3 cellular contexts compared by ENCODE assay signal in genomic region chr5:138339464-138339863, GRCh38.
TF ChIP-seq lines count a peak whose summit lies in the region.

No MANE protein-coding gene starts in this region.

TF ChIP-seq in A549, 52 proteins besides CTCF, POLR2A, EP300 and RAD21:
- TF ChIP-seq, protein P1, sequence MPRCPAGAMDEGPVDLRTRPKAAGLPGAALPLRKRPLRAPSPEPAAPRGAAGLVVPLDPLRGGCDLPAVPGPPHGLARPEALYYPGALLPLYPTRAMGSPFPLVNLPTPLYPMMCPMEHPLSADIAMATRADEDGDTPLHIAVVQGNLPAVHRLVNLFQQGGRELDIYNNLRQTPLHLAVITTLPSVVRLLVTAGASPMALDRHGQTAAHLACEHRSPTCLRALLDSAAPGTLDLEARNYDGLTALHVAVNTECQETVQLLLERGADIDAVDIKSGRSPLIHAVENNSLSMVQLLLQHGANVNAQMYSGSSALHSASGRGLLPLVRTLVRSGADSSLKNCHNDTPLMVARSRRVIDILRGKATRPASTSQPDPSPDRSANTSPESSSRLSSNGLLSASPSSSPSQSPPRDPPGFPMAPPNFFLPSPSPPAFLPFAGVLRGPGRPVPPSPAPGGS (IDR thresholded peaks at IDR 0.05): no peak
- TF ChIP-seq ESRRA (IDR thresholded peaks at IDR 0.05; ENCODE audit: borderline replicate concordance, low read length): no peak
- no peak for TF ChIP-seq SMC3 (IDR thresholded peaks at IDR 0.05)
- no peak for TF ChIP-seq ZNF302 (CRISPR knock-in tag; IDR thresholded peaks at IDR 0.05)
- no peak for TF ChIP-seq PHF8 (IDR thresholded peaks at IDR 0.05; ENCODE audit: borderline replicate concordance, low read depth)
- no peak for TF ChIP-seq CEBPB (IDR thresholded peaks at IDR 0.05)
- TF ChIP-seq EHF (CRISPR knock-in tag; IDR thresholded peaks at IDR 0.05): no peak
TF ChIP-seq in A549: peak in this region for 0.

TF ChIP-seq in IMR-90, 13 proteins besides CTCF, POLR2A, EP300 and RAD21:
- TF ChIP-seq MXI1 (IDR thresholded peaks at IDR 0.05; ENCODE audit: borderline replicate concordance, low read depth, low read length) (no peak), ELK1 (IDR thresholded peaks at IDR 0.05; ENCODE audit: borderline replicate concordance, low read depth, low read length) (no peak), MAFK (IDR thresholded peaks at IDR 0.05; ENCODE audit: low read depth, low read length) (no peak), RFX5 (IDR thresholded peaks at IDR 0.05; ENCODE audit: low read depth, low read length) (no peak), NFE2L2 (IDR thresholded peaks at IDR 0.05; ENCODE audit: low read depth, low read length) (no peak), CHD1 (IDR thresholded peaks at IDR 0.05; ENCODE audit: low read depth, low read length) (no peak), FOS (IDR thresholded peaks at IDR 0.05; ENCODE audit: low read depth, low read length) (no peak), CEBPB (IDR thresholded peaks at IDR 0.05; ENCODE audit: low read depth, low read length) (no peak), MAZ (IDR thresholded peaks at IDR 0.05; ENCODE audit: borderline replicate concordance, low read depth, low read length) (no peak), SMC3 (IDR thresholded peaks at IDR 0.05; ENCODE audit: low read depth, low read length) (no peak), BHLHE40 (IDR thresholded peaks at IDR 0.05; ENCODE audit: low read depth, low read length) (no peak), RCOR1 (IDR thresholded peaks at IDR 0.05; ENCODE audit: insufficient replicate concordance, low read length) (no peak)
- TF ChIP-seq, protein P2, sequence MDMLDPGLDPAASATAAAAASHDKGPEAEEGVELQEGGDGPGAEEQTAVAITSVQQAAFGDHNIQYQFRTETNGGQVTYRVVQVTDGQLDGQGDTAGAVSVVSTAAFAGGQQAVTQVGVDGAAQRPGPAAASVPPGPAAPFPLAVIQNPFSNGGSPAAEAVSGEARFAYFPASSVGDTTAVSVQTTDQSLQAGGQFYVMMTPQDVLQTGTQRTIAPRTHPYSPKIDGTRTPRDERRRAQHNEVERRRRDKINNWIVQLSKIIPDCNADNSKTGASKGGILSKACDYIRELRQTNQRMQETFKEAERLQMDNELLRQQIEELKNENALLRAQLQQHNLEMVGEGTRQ (IDR thresholded peaks at IDR 0.05; ENCODE audit: low read depth, low read length): no peak

TF ChIP-seq in K562, 482 proteins besides CTCF, POLR2A, EP300 and RAD21:
- peak; percentile 16; the same call in 1 of the 2 replicates for TF ChIP-seq ZC3H4 (CRISPR knock-in tag; IDR thresholded peaks at IDR 0.05; ENCODE audit: borderline replicate concordance)
- TF ChIP-seq KAT7 (CRISPR knock-in tag; IDR thresholded peaks at IDR 0.05; ENCODE audit: borderline replicate concordance): 0 out of 2 replicates have a peak, but pooled peaks have one; percentile 13
- 0 out of 2 replicates have a peak, but pooled peaks have one; percentile 12 for TF ChIP-seq GABPA (tag; conservative IDR thresholded peaks at IDR 0.05; ENCODE audit: low read depth)
- no peak for TF ChIP-seq ZBTB12 (CRISPR knock-in tag; IDR thresholded peaks at IDR 0.05)
- TF ChIP-seq ETV1 (tag; conservative IDR thresholded peaks at IDR 0.05; ENCODE audit: low read depth): 0 out of 2 replicates have a peak, but pooled peaks have one; percentile 15
- no peak for TF ChIP-seq SOX6 (IDR thresholded peaks at IDR 0.05)
